36 cellular contexts compared by ENCODE assay signal in genomic region chrY:20770747-20771146, GRCh38. TPM values are rescaled to one million over a fixed set of nuclear protein-coding genes. Genes with fewer than 3 reads are reported as not detected.
"Had no signal": no experiment of that assay in that cellular context is flagged by ENCODE, and none has a peak within 500 bp of the region (broad histone marks: within the 10 kb centered on the region; RNA-seq: fewer than 3 reads in every experiment).

No MANE protein-coding gene starts in this region.

- H3K27me3 Mint-ChIP-seq: activated CD4-positive, alpha-beta memory T cell treated with anti-CD3 and anti-CD28 coated beads for 36 hours; IgD-negative memory B cell had no signal

- H3K4me3 ChIP-seq: adrenal gland, body of pancreas, breast epithelium, MG63, SJSA1 had no signal

- H3K36me3 ChIP-seq: adrenal gland, breast epithelium, MG63, SJSA1 had no signal

- H3K4me2 ChIP-seq: SK-N-SH had no signal

- H3K27me3 ChIP-seq: adrenal gland, body of pancreas, breast epithelium, MG63, SJSA1 had no signal

- H3K36me3 Mint-ChIP-seq: activated CD4-positive, alpha-beta memory T cell treated with anti-CD3 and anti-CD28 coated beads for 36 hours; IgD-negative memory B cell had no signal

- H3K9me3 Mint-ChIP-seq: IgD-negative memory B cell had no signal

- H3K4me1 ChIP-seq: adrenal gland, body of pancreas, breast epithelium, SJSA1 had no signal

- H3K27ac ChIP-seq: adrenal gland, body of pancreas, breast epithelium, SJSA1 had no signal

- DNase-seq: activated CD4-positive, alpha-beta memory T cell treated with anti-CD3 and anti-CD28 coated beads for 36 hours; activated CD4-positive, alpha-beta T cell treated with anti-CD3 and anti-CD28 coated beads for 4 hours; activated CD4-positive, alpha-beta T cell treated with anti-CD3 and anti-CD28 coated beads, Interleukin-2, amount 50 U/mL, for 1 hour; activated CD4-positive, CD25-positive, alpha-beta regulatory T cell treated with anti-CD3 and anti-CD28 coated beads, Interleukin-2, amount 50 U/mL, for 72 hours; activated effector memory CD4-positive, alpha-beta T cell treated with anti-CD3 and anti-CD28 coated beads, Interleukin-2, amount 50 U/mL, for 16 hours; activated naive CD4-positive, alpha-beta T cell; activated naive CD4-positive, alpha-beta T cell treated with anti-CD3 and anti-CD28 coated beads, Interleukin-2, amount 50 U/mL, for 16 hours; activated T-cell treated with anti-CD3 and anti-CD28 coated beads for 4 hours; activated T-cell treated with anti-CD3 and anti-CD28 coated beads, Interleukin-2, amount 50 U/mL, for 48 hours; adrenal gland; body of pancreas; Kasumi-1; KG1; MG63; NCI-H1048; NCI-H1105 treated with DMSO at 0.1 percent for 48 hours; NCI-H1436; NCI-H1694; NCI-H1930; NCI-H2081 treated with DMSO at 0.1 percent for 48 hours; NCI-H345; NCI-H524 treated with DMSO at 0.1 percent for 48 hours; RPMI8226; SHP77 treated with DMSO at 0.1 percent for 48 hours; SK-N-SH had no signal

- H3K9ac ChIP-seq: SK-N-SH had no signal

- H3K4me1 Mint-ChIP-seq: IgD-negative memory B cell, WTC11 had no signal

- ATAC-seq: body of pancreas, Panc1, WTC11 had no signal

- H3K9me3 ChIP-seq: adrenal gland, body of pancreas, breast epithelium, MG63, SJSA1, SK-N-SH had no signal

- H3K27ac Mint-ChIP-seq: activated CD4-positive, alpha-beta memory T cell treated with anti-CD3 and anti-CD28 coated beads for 36 hours; IgD-negative memory B cell; T-helper 1 cell treated with Interleukin-12 subunit alpha and Interleukin-12 subunit beta and Interleukin-4 antibody, amounts not matched to agents 30 μg/mL and 1 μg/mL, for 36 hours; T-helper 2 cell treated with Interferon-gamma antibody and Interleukin-4, amounts not matched to agents 5 μg/mL and 100 μg/mL, for 36 hours; WTC11 had no signal

- H3K4me3 Mint-ChIP-seq: activated CD4-positive, alpha-beta memory T cell treated with anti-CD3 and anti-CD28 coated beads for 36 hours; IgD-negative memory B cell; T-helper 1 cell treated with Interleukin-12 subunit alpha and Interleukin-12 subunit beta and Interleukin-4 antibody, amounts not matched to agents 30 μg/mL and 1 μg/mL, for 36 hours; T-helper 2 cell treated with Interferon-gamma antibody and Interleukin-4, amounts not matched to agents 5 μg/mL and 100 μg/mL, for 36 hours; WTC11 had no signal

RNA-seq across cellular contexts. Expression of gene RPS4Y2, which starts 14.8 kb away (rescaled TPM):
- total RNA-seq: activated CD4-positive, alpha-beta memory T cell treated with anti-CD3 and anti-CD28 coated beads for 36 hours; activated CD8-positive, alpha-beta memory T cell treated with anti-CD3 and anti-CD28 coated beads for 36 hours; adrenal gland; astrocyte; body of pancreas; breast epithelium; cardiac septum; NCI-H460; SJSA1; WTC11 had no signal
- polyA plus RNA-seq: adrenal gland, IgD-negative memory B cell, SK-N-SH had no signal
